Comparison of ENCODE assay signal across 1 cellular context in genomic region chr18:48913201-48913600, GRCh38.
TF ChIP-seq lines count a peak whose summit lies in the region.

No MANE protein-coding gene starts in this region.

TF ChIP-seq in HepG2, 621 proteins besides CTCF, POLR2A, EP300 and RAD21 (continued from another document):
- TF ChIP-seq IRF9 (CRISPR knock-in tag; IDR thresholded peaks at IDR 0.05; ENCODE audit: borderline replicate concordance): no peak
- TF ChIP-seq ZNF30 (CRISPR knock-in tag; IDR thresholded peaks at IDR 0.05): no peak
- TF ChIP-seq KLF11 (CRISPR knock-in tag; IDR thresholded peaks at IDR 0.05): no peak
- TF ChIP-seq CENPX (CRISPR knock-in tag; IDR thresholded peaks at IDR 0.05): no peak
- no peak for TF ChIP-seq ZNF10 (CRISPR knock-in tag; IDR thresholded peaks at IDR 0.05; ENCODE audit: borderline replicate concordance, low read depth)
- TF ChIP-seq STAG1 (CRISPR knock-in tag; IDR thresholded peaks at IDR 0.05): peak; percentile 53
- no peak for TF ChIP-seq ZBTB1 (CRISPR knock-in tag; IDR thresholded peaks at IDR 0.05; ENCODE audit: borderline replicate concordance)
- TF ChIP-seq BCL3 (CRISPR knock-in tag; IDR thresholded peaks at IDR 0.05): no peak
- no peak for TF ChIP-seq SMARCC2 (IDR thresholded peaks at IDR 0.05)
- 0 out of 2 replicates have a peak, but pooled peaks have one; percentile 33 for TF ChIP-seq HIC2 (CRISPR knock-in tag; IDR thresholded peaks at IDR 0.05; ENCODE audit: low read depth)
- TF ChIP-seq SMC3 (IDR thresholded peaks at IDR 0.05; ENCODE audit: low read length): peak; percentile 27; the same call in 1 of the 2 replicates
- TF ChIP-seq HCFC1 (IDR thresholded peaks at IDR 0.05; ENCODE audit: low read depth, low read length): no peak
- no peak for TF ChIP-seq ARHGAP35 (CRISPR knock-in tag; IDR thresholded peaks at IDR 0.05; ENCODE audit: borderline replicate concordance)
- no peak for TF ChIP-seq GFI1 (CRISPR knock-in tag; IDR thresholded peaks at IDR 0.05; ENCODE audit: borderline replicate concordance)
- no peak for TF ChIP-seq ZNF512 (CRISPR knock-in tag; IDR thresholded peaks at IDR 0.05)
- no peak for TF ChIP-seq ZSCAN12 (CRISPR knock-in tag; IDR thresholded peaks at IDR 0.05)
- no peak for TF ChIP-seq MIXL1 (CRISPR knock-in tag; IDR thresholded peaks at IDR 0.05)
- no peak for TF ChIP-seq BCLAF1 (IDR thresholded peaks at IDR 0.05)
- no peak for TF ChIP-seq ZSCAN29 (CRISPR knock-in tag; conservative IDR thresholded peaks at IDR 0.05)
- no peak for TF ChIP-seq ZNF572 (CRISPR knock-in tag; IDR thresholded peaks at IDR 0.05)
- no peak for TF ChIP-seq NR3C1 (CRISPR knock-in tag; IDR thresholded peaks at IDR 0.05)
- TF ChIP-seq ZNF570 (CRISPR knock-in tag; IDR thresholded peaks at IDR 0.05; ENCODE audit: borderline replicate concordance): no peak
- no peak for TF ChIP-seq RORA (CRISPR knock-in tag; IDR thresholded peaks at IDR 0.05)
